In genomic region chr12:122956028-122956427, GRCh38 we compare ENCODE assay signal across 18 cellular contexts. TPM values are rescaled to one million over a fixed set of nuclear protein-coding genes. Genes with fewer than 3 reads are reported as not detected.
A peak's percentile ranks its signal among the peaks of the same experiment; 100 is the strongest.
DNase-seq lines count a peak whose midpoint lies in the region; ATAC-seq and TF ChIP-seq lines count a peak whose summit lies in the region.
"Had no signal": no experiment of that assay in that cellular context is flagged by ENCODE, and none has a peak within 500 bp of the region (broad histone marks: within the 10 kb centered on the region; RNA-seq: fewer than 3 reads in every experiment).

No MANE protein-coding gene starts in this region.

- intact Hi-C loops in Right ventricle myocardium inferior (cut with DNase I): no loop called here
- intact Hi-C loops in heart left ventricle (cut with DNase I): no loop called here
- intact Hi-C loops in lower leg skin (cut with DNase I; ENCODE audit: low total_unique reads): loop anchor here (5.0 kb wide), 1 partner anchor 164 kb away; no protein-coding TSS in a partner anchor

- TF ChIP-seq CTCF in heart left ventricle (IDR thresholded peaks at IDR 0.05): no peak
- no peak for TF ChIP-seq CTCF in lower leg skin (IDR thresholded peaks at IDR 0.05)

- WGBS in heart left ventricle, 4 donors: 77 to 83% (median 79%) methylated on average over 2 of the region's 2 CpGs
- WGBS in lower leg skin, 2 donors: 83 to 85% methylated on average over 2 of the region's 2 CpGs

- no peak for TF ChIP-seq RAD21 in Ishikawa (IDR thresholded peaks at IDR 0.05; ENCODE audit: low read depth)

- ATAC-seq in Right ventricle myocardium inferior: no peak
- no peak for ATAC-seq in heart left ventricle
- no peak for ATAC-seq in HG02642 (IDR thresholded peaks at IDR 0.05; ENCODE audit: poor library complexity, unreplicated experiment)
- ATAC-seq: CD8-positive, alpha-beta T cell had no signal

- DNase-seq in Right ventricle myocardium inferior (ENCODE audit: missing footprints): peak; percentile 18
- DNase-seq in heart left ventricle: no peak
- DNase-seq in epidermal melanocyte (ENCODE audit: insufficient read length, low spot score): peak; percentile 3
- DNase-seq in NOMO-1 treated with dmso at 0.1 percent for 144 hours (lab: John Stamatoyannopoulos, UW; ENCODE audit: unreplicated experiment): no peak
- no peak for DNase-seq in lower leg skin (ENCODE audit: low spot score in 2 of 2)
- no peak for DNase-seq in GM03348 (ENCODE audit: low spot score)
- DNase-seq: 8988T; Calu3; CD8-positive, alpha-beta T cell; DMS79 treated with DMSO at 0.1 percent for 48 hours; GF-D8; GOT3; H9; KBM-7 had no signal

- no peaks in the 10 kb centered on the region for H3K27me3 ChIP-seq in heart left ventricle
- H3K27me3 ChIP-seq: BLaER1 treated with 17β-estradiol and CSF1 and Interleukin-3, amounts not matched to agents 10 nM and 100 nM had no signal

- peaks cover 0 to 17% (median 0%) of the 10 kb centered on the region in 12 donors for H3K4me1 ChIP-seq in heart left ventricle

- H3K4me3 ChIP-seq in heart left ventricle (no peak overlapping the region), lower leg skin (ENCODE audit: low read depth, poor library complexity, severe bottlenecking) (no peak overlapping the region)
- H3K4me3 ChIP-seq: BLaER1 treated with 17β-estradiol and CSF1 and Interleukin-3, amounts not matched to agents 10 nM and 100 nM had no signal

- peaks cover 0 to 31% (median 10%) of the 10 kb centered on the region in 9 donors for H3K36me3 ChIP-seq in heart left ventricle

- no peaks in the 10 kb centered on the region for H3K9me3 ChIP-seq in heart left ventricle
- H3K9me3 ChIP-seq: BLaER1 treated with 17β-estradiol and CSF1 and Interleukin-3, amounts not matched to agents 10 nM and 100 nM had no signal

- TF ChIP-seq POLR2A in heart left ventricle (IDR thresholded peaks at IDR 0.05) (no peak), lower leg skin (IDR thresholded peaks at IDR 0.05) (no peak)

- no peak for TF ChIP-seq EP300 in Ishikawa (IDR thresholded peaks at IDR 0.05; ENCODE audit: borderline replicate concordance)

- no peak overlapping the region for H3K27ac ChIP-seq in heart left ventricle
- H3K27ac ChIP-seq: BLaER1 treated with 17β-estradiol and CSF1 and Interleukin-3, amounts not matched to agents 10 nM and 100 nM; HL-60 had no signal

TF ChIP-seq in Ishikawa, 13 proteins besides CTCF, POLR2A, EP300 and RAD21:
- no peak for TF ChIP-seq TCF12 (IDR thresholded peaks at IDR 0.05; ENCODE audit: low read depth)
- TF ChIP-seq REST (IDR thresholded peaks at IDR 0.05; ENCODE audit: low read depth): peak; percentile 82
- TF ChIP-seq NFIC (IDR thresholded peaks at IDR 0.05): no peak
- TF ChIP-seq TAF1 (IDR thresholded peaks at IDR 0.05; ENCODE audit: low read depth): no peak

RNA-seq across cellular contexts. Expression of gene ABCB9, which starts 10.2 kb away (rescaled TPM):
- total RNA-seq in Right ventricle myocardium inferior: 4.4 TPM
- total RNA-seq in heart left ventricle: 1 to 10 TPM; 3.1 to 8.6 (median 4.7) TPM
- polyA plus RNA-seq in heart left ventricle: 1 to 10 TPM; 3.1 to 3.3 TPM
- 10 to 100 TPM in 1 of 4 donors, 1 to 10 TPM in 3; 3.4 to 10.2 (median 7.2) TPM for total RNA-seq in lower leg skin

RNA-seq across cellular contexts. Expression of gene OGFOD2, which starts 19.0 kb away (rescaled TPM):
- total RNA-seq in Right ventricle myocardium inferior (16.2 TPM), heart left ventricle (10 to 100 TPM in 6 of 9 donors, 1 to 10 TPM in 3; 4.4 to 17.0 (median 12.7) TPM), lower leg skin (10 to 100 TPM in 3 of 4 donors, 1 to 10 TPM in 1; 6.6 to 14.1 (median 13.0) TPM)
- polyA plus RNA-seq in heart left ventricle: 10 to 100 TPM; 12.7 to 19.7 TPM

RNA-seq across cellular contexts. Expression of gene ARL6IP4, which starts 24.5 kb away (rescaled TPM):
- total RNA-seq in Right ventricle myocardium inferior (158 TPM), heart left ventricle (100 to 1,000 TPM; 123 to 236 (median 140) TPM), lower leg skin (100 to 1,000 TPM; 129 to 188 (median 167) TPM)
- polyA plus RNA-seq in heart left ventricle: 100 to 1,000 TPM; 186 to 325 TPM

Comparison
In these comparisons a context has a peak if more than half of its experiments do, and no peak if none do; other contexts are left out.
1. DNase-seq: peak in Right ventricle myocardium inferior (single experiment) and epidermal melanocyte (single experiment); none in heart left ventricle (0 of 5), NOMO-1 treated with dmso at 0.1 percent for 144 hours (single experiment), lower leg skin (0 of 2) and GM03348 (single experiment).